Comparison of ENCODE assay signal across 23 cellular contexts in genomic region chrX:100720301-100720700, GRCh38. TPM values are rescaled to one million over a fixed set of nuclear protein-coding genes. Genes with fewer than 3 reads are reported as not detected.
DNase-seq lines count a peak whose midpoint lies in the region; ATAC-seq, FAIRE-seq and TF ChIP-seq lines count a peak whose summit lies in the region.
"Had no signal": no experiment of that assay in that cellular context is flagged by ENCODE, and none has a peak within 500 bp of the region (broad histone marks: within the 10 kb centered on the region; RNA-seq: fewer than 3 reads in every experiment).

No MANE protein-coding gene starts in this region.

- no peaks in the 10 kb centered on the region for H3K9me1 ChIP-seq in K562 (ENCODE audit: control insufficient read depth, insufficient read depth, low read length)

- POLR2A ChIA-PET in K562 (lab: Yijun Ruan, JAX), result no interaction called here

- H3K9ac ChIP-seq in K562 (ENCODE audit: insufficient read depth in 1 of 2, low read depth in 2 of 2, low read length in 2 of 2), result no peak overlapping the region

- TF ChIP-seq POLR2A in K562 (conservative IDR thresholded peaks at IDR 0.05) (no peak), H54 (IDR thresholded peaks at IDR 0.05; ENCODE audit: low read depth, low read length) (no peak)

- FAIRE-seq in K562 (lab: Jason Lieb, UNC), result no peak
- no peak for FAIRE-seq in H54 (lab: Jason Lieb, UNC)
- FAIRE-seq: GM12878 had no signal

- H3K9me3 ChIP-seq in K562 (replicated peaks; ENCODE audit: control insufficient read depth, insufficient read depth, low read depth, low read length) (no peaks in the 10 kb centered on the region), osteoblast (ENCODE audit: low read depth, low read length) (no peaks in the 10 kb centered on the region)
- H3K9me3 ChIP-seq: esophagus muscularis mucosa, right atrium auricular region, tibial artery had no signal

- H3K4me1 ChIP-seq in K562 (replicated peaks in 1 of 2; ENCODE audit: control insufficient read depth in 2 of 2, insufficient read depth in 2 of 2, low read length in 2 of 2) (no peaks in the 10 kb centered on the region), osteoblast (ENCODE audit: insufficient read depth, low read length) (no peaks in the 10 kb centered on the region)
- H3K4me1 ChIP-seq: esophagus muscularis mucosa, right atrium auricular region, tibial artery had no signal

- WGBS in K562 (ENCODE audit: insufficient coverage, low coverage, missing lambda C conversion rate), result 0% methylated on average over 2 of the region's 2 CpGs

- no peak for TF ChIP-seq RAD21 in K562 (CRISPR knock-in tag; conservative IDR thresholded peaks at IDR 0.05 in 1 of 2, IDR thresholded peaks at IDR 0.05 in 1 of 2)

- no peak for TF ChIP-seq EP300 in K562 (IDR thresholded peaks at IDR 0.05; ENCODE audit: low read length)

- H3K4me3 ChIP-seq in K562 (no peak overlapping the region), osteoblast (ENCODE audit: insufficient read depth, low read length) (no peak overlapping the region)
- H3K4me3 ChIP-seq: esophagus muscularis mucosa, GM12878, right atrium auricular region, tibial artery had no signal

- H3K79me2 ChIP-seq in K562 (ENCODE audit: control insufficient read depth, insufficient read depth, low read length) (no peaks in the 10 kb centered on the region), osteoblast (ENCODE audit: insufficient read depth, low read length) (no peaks in the 10 kb centered on the region)

- ATAC-seq in K562, result no peak
- no peak for ATAC-seq in GM21737 (IDR thresholded peaks at IDR 0.05; ENCODE audit: unreplicated experiment)
- ATAC-seq: activated naive CD4-positive, alpha-beta T cell treated with anti-CD3 and anti-CD28 coated beads, Interleukin-2, amount 50 U/mL, for 72 hours; activated T-helper 17 cell treated with anti-CD3 and anti-CD28 coated beads, Interleukin-2, amount 50 U/mL, for 72 hours; GM12878; stimulated activated naive CD8-positive, alpha-beta T cell treated with anti-CD3 and anti-CD28 coated beads, Interleukin-15, amount 100 ng/mL, for 72 hours; T-helper 17 cell had no signal

- in situ Hi-C loops in K562 (cut with MboI), result no loop called here

- H4K20me1 ChIP-seq in K562 (replicated peaks; ENCODE audit: control insufficient read depth, insufficient read depth, low read length) (no peaks in the 10 kb centered on the region), osteoblast (ENCODE audit: insufficient read depth, low read length) (no peaks in the 10 kb centered on the region)

- no peaks in the 10 kb centered on the region for H3K36me3 ChIP-seq in K562 (ENCODE audit: control insufficient read depth, insufficient read depth, low read length)
- H3K36me3 ChIP-seq in osteoblast (ENCODE audit: insufficient read depth, low read length), result no peaks in the 10 kb centered on the region
- H3K36me3 ChIP-seq: esophagus muscularis mucosa, right atrium auricular region, tibial artery had no signal

- intact Hi-C loops in K562 (cut with micrococcal nuclease), result no loop called here

- CTCF ChIA-PET in K562 (lab: Yijun Ruan, JAX; ENCODE audit: low intra/inter-chr PET ratio), result interaction anchor here (0.6 kb wide), 1 partner anchor 340 kb away, joined by 3 read pairs; no protein-coding TSS in a partner anchor

- H3K4me2 ChIP-seq in K562 (ENCODE audit: insufficient read depth, low read length) (no peak overlapping the region), osteoblast (ENCODE audit: insufficient read depth, low read length) (peak overlapping the region; percentile 52)

- TF ChIP-seq CTCF in K562 (IDR thresholded peaks at IDR 0.05 in 2 of 3, conservative IDR thresholded peaks at IDR 0.05 in 1 of 3; ENCODE audit: insufficient read depth in 2 of 3, low read depth in 1 of 3, low read length in 3 of 3) (no peak), osteoblast (IDR thresholded peaks at IDR 0.05; ENCODE audit: extremely low read depth, low read depth, low read length) (no peak)

- H3K27ac ChIP-seq in K562 (ENCODE audit: extremely low read depth, low read depth, low read length), result no peak overlapping the region
- no peak overlapping the region for H3K27ac ChIP-seq in osteoblast (ENCODE audit: low read depth, low read length)
- H3K27ac ChIP-seq: esophagus muscularis mucosa, right atrium auricular region, tibial artery, VCaP had no signal

- BruUV-seq in K562 (replicated peaks; lab: Mats Ljungman, UMichigan), result no TSS peak

- H2AFZ ChIP-seq in K562 (ENCODE audit: low read depth, low read length) (no peak overlapping the region), osteoblast (ENCODE audit: low read length) (no peak overlapping the region)

- H3K27me3 ChIP-seq in K562 (ENCODE audit: control insufficient read depth in 2 of 2, insufficient read depth in 2 of 2, low read length in 2 of 2) (no peaks in the 10 kb centered on the region), osteoblast (ENCODE audit: insufficient read depth, low read length) (no peaks in the 10 kb centered on the region)
- H3K27me3 ChIP-seq: esophagus muscularis mucosa, right atrium auricular region, tibial artery had no signal

- DNase-seq in ELR (ENCODE audit: low read depth), result peak; percentile 7
- DNase-seq in NCI-H2171 (lab: John Stamatoyannopoulos, UW), result peak; percentile 30
- DNase-seq in K562 (ENCODE audit: extremely low read depth in 1 of 4, low spot score in 3 of 4), result no peak
- peak; percentile 68 for DNase-seq in osteoblast (ENCODE audit: insufficient read length, low spot score, missing footprints)
- no peak for DNase-seq in activated CD4-positive, alpha-beta T cell treated with anti-CD3 and anti-CD28 coated beads, Interleukin-2, amount 50 U/mL, for 4 hours
- DNase-seq in H54 (ENCODE audit: insufficient read length, low spot score), result no peak
- DNase-seq in dermis blood vessel endothelial cell, result no peak
- DNase-seq: activated CD8-positive, alpha-beta memory T cell treated with anti-CD3 and anti-CD28 coated beads, Interleukin-2, amount 50 U/mL, for 4 hours; CD8-positive, alpha-beta memory T cell; DMS79; naive B cell; NCI-H446; occipital lobe; stimulated activated naive CD8-positive, alpha-beta T cell treated with anti-CD3 and anti-CD28 coated beads, Interleukin-15, amount 100 ng/mL, for 72 hours; T-helper 17 cell; tibial artery had no signal

TF ChIP-seq in K562, 482 proteins besides CTCF, POLR2A, EP300 and RAD21:
- TF ChIP-seq HES1 (IDR thresholded peaks at IDR 0.05; ENCODE audit: low read depth) (no peak), EGR1 (conservative IDR thresholded peaks at IDR 0.05) (peak; percentile 18; the same call in 1 of the 2 replicates), ZNF436 (CRISPR knock-in tag; IDR thresholded peaks at IDR 0.05) (no peak), MED1 (CRISPR knock-in tag; IDR thresholded peaks at IDR 0.05; ENCODE audit: borderline replicate concordance) (no peak)

RNA-seq across cellular contexts. Expression of gene SYTL4, which starts 11.6 kb away (rescaled TPM):
- 6.5 and 10.4 TPM in 2 replicates for total RNA-seq in K562 (2011; cell fraction: chromatin; rRNA removed; ENCODE audit: low replicate concordance)
- total RNA-seq in K562 (2011; cell fraction: nucleolus; rRNA removed), result 3.2 and 3.3 TPM in 2 replicates
- total RNA-seq in K562 (2011; cell fraction: nucleoplasm; rRNA removed), result 12.5 and 12.7 TPM in 2 replicates
- total RNA-seq in K562 (2014; rRNA removed) (0.65 and 1.2 TPM in 2 replicates), K562 (2014; rRNA removed; fragmentation: Illumina TruSeq; extraction: Trizol) (1.5 and 1.6 TPM in 2 replicates), K562 (2015; rRNA removed; fragmentation: Illumina TruSeq; extraction: Trizol) (0.65 and 2.1 TPM in 2 replicates), K562 (2021) (0.87 and 1.9 TPM in 2 replicates), osteoblast (2.9 TPM in 2 replicates), dermis blood vessel endothelial cell (31.7 and 52.4 TPM in 2 replicates)
- polyA plus RNA-seq in K562 (2011; rRNA removed) (8.4 and 9.0 TPM in 2 replicates), K562 (2014; fragmentation: Illumina TruSeq; extraction: Trizol) (1.4 and 1.5 TPM in 2 replicates), K562 (2014; fragmentation: Nextera tagmentation; extraction: Ambion mirVana) (1 to 10 TPM; 1.2 to 1.8 TPM), K562 (2014; rRNA removed) (0.72 and 0.88 TPM in 2 replicates)
- polyA plus RNA-seq in K562 (2011; cell fraction: cytosol; rRNA removed), result 2.8 and 4.7 TPM in 2 replicates
- polyA plus RNA-seq in K562 (2011; cell fraction: nucleus; rRNA removed), result 10.2 and 13.0 TPM in 2 replicates
- polyA plus RNA-seq in K562 (2012), result 2.2 and 5.4 TPM in 2 replicates
- polyA minus RNA-seq in K562 (2011; rRNA and poly(A)+ RNA removed), result 9.2 and 10.4 TPM in 2 replicates
- polyA minus RNA-seq in K562 (2011; cell fraction: cytosol; rRNA and poly(A)+ RNA removed), result 1.2 and 3.4 TPM in 2 replicates
- 2.6 and 4.6 TPM in 2 replicates for polyA minus RNA-seq in K562 (2011; cell fraction: nucleus; rRNA and poly(A)+ RNA removed)
- total RNA-seq: activated naive CD4-positive, alpha-beta T cell treated with anti-CD3 and anti-CD28 coated beads, Interleukin-2, amount 50 U/mL, for 72 hours; activated T-helper 17 cell treated with anti-CD3 and anti-CD28 coated beads, Interleukin-2, amount 50 U/mL, for 72 hours; CD8-positive, alpha-beta memory T cell had no signal
- polyA plus RNA-seq: CD8-positive, alpha-beta memory T cell had no signal

Comparison
In these comparisons a context has a peak if more than half of its experiments do, and no peak if none do; other contexts are left out.
1. DNase-seq: peak in ELR (single experiment), NCI-H2171 (single experiment) and osteoblast (single experiment); none in K562 (0 of 4), activated CD4-positive, alpha-beta T cell treated with anti-CD3 and anti-CD28 coated beads, Interleukin-2, amount 50 U/mL, for 4 hours (0 of 2), H54 (single experiment) and dermis blood vessel endothelial cell (single experiment).